ENCODE assay signal across 16 cellular contexts in the genomic region with DNA sequence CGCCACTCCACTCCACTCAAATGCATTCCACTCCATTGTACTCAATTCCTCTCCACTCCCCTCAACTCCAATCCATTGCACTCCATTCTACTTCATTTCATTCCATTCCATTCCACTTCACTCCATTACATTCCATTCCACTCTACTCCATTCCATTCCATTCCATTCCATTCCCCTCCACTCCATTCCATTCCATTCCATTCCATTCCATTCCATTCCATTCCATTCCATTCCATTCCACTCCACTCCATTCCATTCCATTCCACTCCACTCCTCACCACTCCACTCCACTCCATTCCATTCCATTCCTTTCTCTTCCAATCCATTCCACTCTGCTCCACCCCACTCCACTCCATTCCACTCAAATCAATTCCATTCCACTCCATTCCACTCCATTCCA.
DNase-seq lines count a peak whose midpoint lies in the region; ATAC-seq and TF ChIP-seq lines count a peak whose summit lies in the region.
"Had no signal": no experiment of that assay in that cellular context is flagged by ENCODE, and none has a peak within 500 bp of the region (broad histone marks: within the 10 kb centered on the region; RNA-seq: fewer than 3 reads in every experiment).

No MANE protein-coding gene starts in this region.

- H3K27ac ChIP-seq in IMR-90 (ENCODE audit: insufficient read depth, low read length), result no peak overlapping the region
- no peak overlapping the region for H3K27ac ChIP-seq in gastroesophageal sphincter
- H3K27ac ChIP-seq in naive thymus-derived CD4-positive, alpha-beta T cell (ENCODE audit: low read depth, low read length), result no peak overlapping the region
- no peak overlapping the region for H3K27ac ChIP-seq in upper lobe of right lung
- H3K27ac ChIP-seq: A549, C4-2B had no signal

- no peak overlapping the region for H3K4me2 ChIP-seq in IMR-90 (ENCODE audit: low read depth, low read length)
- H3K4me2 ChIP-seq: A549 had no signal

- no peak overlapping the region for H2AFZ ChIP-seq in IMR-90 (replicated peaks; ENCODE audit: low read length, poor library complexity)

- no peak for TF ChIP-seq EP300 in gastroesophageal sphincter (IDR thresholded peaks at IDR 0.05)

- H2AK9ac ChIP-seq in IMR-90 (replicated peaks; ENCODE audit: low read depth, low read length, poor library complexity), result no peak overlapping the region

- H2BK5ac ChIP-seq in IMR-90 (ENCODE audit: low read depth, low read length, poor library complexity, severe bottlenecking), result peak overlapping the region; percentile 54

- H3K9me1 ChIP-seq in IMR-90 (ENCODE audit: insufficient read depth, low read length), result no peaks in the 10 kb centered on the region

- H4K5ac ChIP-seq in IMR-90 (ENCODE audit: low read depth, low read length), result no peak overlapping the region

- H2AK5ac ChIP-seq in IMR-90 (ENCODE audit: low read depth, low read length), result no peak overlapping the region

- H3K36me3 ChIP-seq in IMR-90 (ENCODE audit: control insufficient read depth, insufficient read depth, low read length) (no peaks in the 10 kb centered on the region), gastroesophageal sphincter (no peaks in the 10 kb centered on the region), upper lobe of right lung (no peaks in the 10 kb centered on the region)
- no peaks in the 10 kb centered on the region for H3K36me3 ChIP-seq in naive thymus-derived CD4-positive, alpha-beta T cell (ENCODE audit: control insufficient read depth in 2 of 3, insufficient read depth in 3 of 3, low read length in 3 of 3)
- H3K36me3 ChIP-seq: BE2C, HAP-1 had no signal

- CTCF ChIA-PET in IMR-90 (lab: Yijun Ruan, JAX), result no interaction called here
- CTCF ChIA-PET in naive thymus-derived CD4-positive, alpha-beta T cell (lab: Charles Lee), result no interaction called here

- POLR2A ChIA-PET in IMR-90 (lab: Charles Lee; ENCODE audit: unreplicated experiment), result no interaction called here
- POLR2A ChIA-PET in naive thymus-derived CD4-positive, alpha-beta T cell (lab: Charles Lee), result no interaction called here

- intact Hi-C loops in IMR-90 (cut with micrococcal nuclease), result no loop called here
- intact Hi-C loops in naive thymus-derived CD4-positive, alpha-beta T cell (cut with micrococcal nuclease), result no loop called here
- intact Hi-C loops in upper lobe of right lung (cut with DNase I), result no loop called here

- no peak overlapping the region for H2BK20ac ChIP-seq in IMR-90 (ENCODE audit: low read depth, low read length)

- H3K4me1 ChIP-seq in IMR-90 (ENCODE audit: control insufficient read depth, insufficient read depth, low read length), result no peaks in the 10 kb centered on the region
- no peaks in the 10 kb centered on the region for H3K4me1 ChIP-seq in gastroesophageal sphincter
- H3K4me1 ChIP-seq in naive thymus-derived CD4-positive, alpha-beta T cell (ENCODE audit: control insufficient read depth in 2 of 2, insufficient read depth in 2 of 2, low read length in 2 of 2), result no peaks in the 10 kb centered on the region
- H3K4me1 ChIP-seq in upper lobe of right lung, result no peaks in the 10 kb centered on the region
- H3K4me1 ChIP-seq: A549, BE2C, HAP-1 had no signal

- BruUV-seq in IMR-90 (replicated peaks; lab: Mats Ljungman, UMichigan), result no TSS peak

- peaks cover 31 to 100% (median 90%) of the 10 kb centered on the region in 11 donors for H3K9me3 Mint-ChIP-seq in naive thymus-derived CD4-positive, alpha-beta T cell
- peaks cover 52% of the 10 kb centered on the region for H3K9me3 Mint-ChIP-seq in activated T-helper 17 cell treated with anti-CD3 and anti-CD28 coated beads, Interleukin-2, amount 50 U/mL, for 72 hours

- H3K27ac Mint-ChIP-seq in naive thymus-derived CD4-positive, alpha-beta T cell, result no peak overlapping the region
- H3K27ac Mint-ChIP-seq in activated T-helper 17 cell treated with anti-CD3 and anti-CD28 coated beads, Interleukin-2, amount 50 U/mL, for 72 hours, result no peak overlapping the region
- H3K27ac Mint-ChIP-seq: CD4-positive, alpha-beta memory T cell had no signal

- no peak overlapping the region for H3K23ac ChIP-seq in IMR-90 (ENCODE audit: low read depth, low read length)

- WGBS in IMR-90 (ENCODE audit: extremely low coverage in 2 of 2, insufficient read length in 1 of 2), 2 experiments, result no CpG with 5 or more reads among the region's 1 CpG
- WGBS in gastroesophageal sphincter (ENCODE audit: low coverage in 1 of 2), 2 donors, result 27% methylated on average over 1 of the region's 1 CpG; no CpG with 5 or more reads in 1 of the 2 donors

- dilution Hi-C loops in IMR-90 (cut with HindIII; ENCODE audit: low sequenced_read_pairs, unreplicated experiment), result no loop called here

- H3K4me1 Mint-ChIP-seq in naive thymus-derived CD4-positive, alpha-beta T cell, result peaks cover 0 to 26% (median 0%) of the 10 kb centered on the region in 7 donors
- H3K4me1 Mint-ChIP-seq in activated T-helper 17 cell treated with anti-CD3 and anti-CD28 coated beads, Interleukin-2, amount 50 U/mL, for 72 hours, result no peaks in the 10 kb centered on the region

- H3K9ac ChIP-seq in IMR-90 (ENCODE audit: low read depth, low read length), result no peak overlapping the region

- TF ChIP-seq POLR2A in IMR-90 (IDR thresholded peaks at IDR 0.05; ENCODE audit: low read depth, low read length), result no peak
- TF ChIP-seq POLR2A in gastroesophageal sphincter (IDR thresholded peaks at IDR 0.05), result no peak

- H3K27me3 Mint-ChIP-seq in naive thymus-derived CD4-positive, alpha-beta T cell, result no peaks in the 10 kb centered on the region
- no peaks in the 10 kb centered on the region for H3K27me3 Mint-ChIP-seq in activated T-helper 17 cell treated with anti-CD3 and anti-CD28 coated beads, Interleukin-2, amount 50 U/mL, for 72 hours
- H3K27me3 Mint-ChIP-seq: CD4-positive, alpha-beta memory T cell had no signal

- in situ Hi-C loops in IMR-90 (cut with MboI; ENCODE audit: low sequenced_read_pairs), result no loop called here

- H3K4me3 ChIP-seq in IMR-90 (ENCODE audit: insufficient read depth, low read depth, low read length) (no peak overlapping the region), gastroesophageal sphincter (no peak overlapping the region), upper lobe of right lung (no peak overlapping the region)
- no peak overlapping the region for H3K4me3 ChIP-seq in naive thymus-derived CD4-positive, alpha-beta T cell (ENCODE audit: low read length)
- H3K4me3 ChIP-seq: A549, HAP-1 had no signal

- H2BK120ac ChIP-seq in IMR-90 (ENCODE audit: low read depth, low read length), result no peak overlapping the region

- ATAC-seq in IMR-90 (ENCODE audit: low read depth) (no peak), gastroesophageal sphincter (peak; percentile 53), upper lobe of right lung (peak; percentile 64), HG03108 (IDR thresholded peaks at IDR 0.05; ENCODE audit: unreplicated experiment) (no peak)
- peak; percentile 40 for ATAC-seq in naive thymus-derived CD4-positive, alpha-beta T cell
- ATAC-seq in activated T-helper 17 cell treated with anti-CD3 and anti-CD28 coated beads, Interleukin-2, amount 50 U/mL, for 72 hours (replicated peaks), result no peak
- ATAC-seq in stimulated activated naive CD8-positive, alpha-beta T cell treated with anti-CD3 and anti-CD28 coated beads, Interleukin-15, Interleukin-2, amounts not matched to agents 100 U/mL and 50 U/mL, for 24 hours, result no peak
- ATAC-seq: A549 had no signal

- H3K14ac ChIP-seq in IMR-90 (replicated peaks; ENCODE audit: low read depth, low read length), result no peak overlapping the region

- no peak for TF ChIP-seq RAD21 in IMR-90 (IDR thresholded peaks at IDR 0.05; ENCODE audit: low read length)

- H2BK15ac ChIP-seq in IMR-90 (ENCODE audit: low read depth, low read length), result no peak overlapping the region

- DNase-seq in IMR-90, result no peak
- DNase-seq in naive thymus-derived CD4-positive, alpha-beta T cell, result no peak
- DNase-seq in upper lobe of right lung, result no peak
- no peak for DNase-seq in stimulated activated naive CD8-positive, alpha-beta T cell treated with anti-CD3 and anti-CD28 coated beads, Interleukin-15, Interleukin-2, amounts not matched to agents 100 U/mL and 50 U/mL, for 24 hours
- DNase-seq in activated CD4-positive, alpha-beta T cell treated with anti-CD3 and anti-CD28 coated beads for 48 hours, result no peak
- DNase-seq: BE2C; CD4-positive, alpha-beta memory T cell; DMS153; DMS79 treated with DMSO at 0.1 percent for 48 hours; EL had no signal

- H3K18ac ChIP-seq in IMR-90 (ENCODE audit: low read depth, low read length), result no peak overlapping the region

- TF ChIP-seq CTCF in IMR-90 (conservative IDR thresholded peaks at IDR 0.05; ENCODE audit: low read depth, low read length) (no peak), gastroesophageal sphincter (IDR thresholded peaks at IDR 0.05) (no peak), upper lobe of right lung (IDR thresholded peaks at IDR 0.05) (no peak)

- H4K91ac ChIP-seq in IMR-90 (ENCODE audit: insufficient read depth, low read depth, low read length), result no peak overlapping the region

- peaks cover 3 to 81% (median 44%) of the 10 kb centered on the region in 5 donors for H3K36me3 Mint-ChIP-seq in naive thymus-derived CD4-positive, alpha-beta T cell
- no peaks in the 10 kb centered on the region for H3K36me3 Mint-ChIP-seq in activated T-helper 17 cell treated with anti-CD3 and anti-CD28 coated beads, Interleukin-2, amount 50 U/mL, for 72 hours (ENCODE audit: low read depth)

- no peak overlapping the region for H4K8ac ChIP-seq in IMR-90 (ENCODE audit: low read depth in 2 of 2, low read length in 2 of 2)

- H4K20me1 ChIP-seq in IMR-90 (ENCODE audit: insufficient read depth, low read length), result no peaks in the 10 kb centered on the region

- H3K4me3 Mint-ChIP-seq in naive thymus-derived CD4-positive, alpha-beta T cell, result peak overlapping the region in 1 of 10 donors; percentile 45
- no peak overlapping the region for H3K4me3 Mint-ChIP-seq in activated T-helper 17 cell treated with anti-CD3 and anti-CD28 coated beads, Interleukin-2, amount 50 U/mL, for 72 hours
- H3K4me3 Mint-ChIP-seq: CD4-positive, alpha-beta memory T cell had no signal

- H3K9me3 ChIP-seq in IMR-90 (ENCODE audit: control insufficient read depth, insufficient read depth, low read length), result peaks cover 2% of the 10 kb centered on the region; the same call in 1 of the 2 replicates
- peaks cover 0 to 18% (median 0%) of the 10 kb centered on the region in 3 donors for H3K9me3 ChIP-seq in gastroesophageal sphincter
- H3K9me3 ChIP-seq in naive thymus-derived CD4-positive, alpha-beta T cell (ENCODE audit: control insufficient read depth in 2 of 3, low read length in 3 of 3), result peaks cover 0 to 52% (median 3%) of the 10 kb centered on the region in 3 experiments
- H3K9me3 ChIP-seq in upper lobe of right lung, result no peaks in the 10 kb centered on the region
- H3K9me3 ChIP-seq: A549, BE2C, HAP-1 had no signal

- H3K4ac ChIP-seq in IMR-90 (ENCODE audit: low read depth, low read length), result no peak overlapping the region

- H3K27me3 ChIP-seq in IMR-90 (ENCODE audit: control insufficient read depth, insufficient read depth, low read length), result no peaks in the 10 kb centered on the region
- H3K27me3 ChIP-seq in gastroesophageal sphincter, result no peaks in the 10 kb centered on the region
- H3K27me3 ChIP-seq in naive thymus-derived CD4-positive, alpha-beta T cell (ENCODE audit: control insufficient read depth in 2 of 2, insufficient read depth in 2 of 2, low read length in 2 of 2), result no peaks in the 10 kb centered on the region
- no peaks in the 10 kb centered on the region for H3K27me3 ChIP-seq in upper lobe of right lung
- H3K27me3 ChIP-seq: BE2C had no signal

- no peak overlapping the region for H3K56ac ChIP-seq in IMR-90 (ENCODE audit: extremely low read depth, insufficient read depth, low read length)

- H3K79me1 ChIP-seq in IMR-90 (ENCODE audit: low read depth in 1 of 2, low read length in 2 of 2), result no peaks in the 10 kb centered on the region

Comparison
In these comparisons a context has a peak if more than half of its experiments do, and no peak if none do; other contexts are left out.
1. ATAC-seq: peak in gastroesophageal sphincter (single experiment), naive thymus-derived CD4-positive, alpha-beta T cell (single experiment) and upper lobe of right lung (single experiment); none in IMR-90 (single experiment), activated T-helper 17 cell treated with anti-CD3 and anti-CD28 coated beads, Interleukin-2, amount 50 U/mL, for 72 hours (single experiment), stimulated activated naive CD8-positive, alpha-beta T cell treated with anti-CD3 and anti-CD28 coated beads, Interleukin-15, Interleukin-2, amounts not matched to agents 100 U/mL and 50 U/mL, for 24 hours (single experiment) and HG03108 (single experiment).